Comparison of ENCODE assay signal across 1 cellular context in genomic region chr17:35146214-35146833, GRCh38.
TF ChIP-seq lines count a peak whose summit lies in the region.

No MANE protein-coding gene starts in this region.

TF ChIP-seq in H1, 55 proteins besides CTCF, POLR2A, EP300 and RAD21:
- no peak for TF ChIP-seq KDM4A (IDR thresholded peaks at IDR 0.05; ENCODE audit: low read depth, low read length, severe bottlenecking)
- no peak for TF ChIP-seq ATF3 (IDR thresholded peaks at IDR 0.05; ENCODE audit: insufficient read depth, low read depth, low read length)
- TF ChIP-seq GABPA (IDR thresholded peaks at IDR 0.05; ENCODE audit: borderline replicate concordance, insufficient read depth, low read length), result no peak
- TF ChIP-seq HDAC6 (IDR thresholded peaks at IDR 0.05; ENCODE audit: low read depth, low read length), result no peak
- no peak for TF ChIP-seq NRF1 (IDR thresholded peaks at IDR 0.05; ENCODE audit: low read depth, low read length)
- no peak for TF ChIP-seq BRCA1 (IDR thresholded peaks at IDR 0.05; ENCODE audit: low read depth, low read length)
- no peak for TF ChIP-seq RXRA (IDR thresholded peaks at IDR 0.05; ENCODE audit: insufficient read depth, low read depth, low read length)
- no peak for TF ChIP-seq TCF12 (IDR thresholded peaks at IDR 0.05; ENCODE audit: low read depth, low read length)
- TF ChIP-seq CHD1 (IDR thresholded peaks at IDR 0.05; ENCODE audit: low read depth, low read length), result no peak
- TF ChIP-seq POU5F1 (IDR thresholded peaks at IDR 0.05; ENCODE audit: low read depth, low read length), result no peak
- TF ChIP-seq FOSL1 (IDR thresholded peaks at IDR 0.05; ENCODE audit: insufficient read depth, low read depth, low read length), result no peak
- no peak for TF ChIP-seq SP2 (IDR thresholded peaks at IDR 0.05; ENCODE audit: low read length)
- TF ChIP-seq SP1 (IDR thresholded peaks at IDR 0.05; ENCODE audit: low read depth, low read length), result no peak
- no peak for TF ChIP-seq SIRT6 (IDR thresholded peaks at IDR 0.05; ENCODE audit: low read length)
- no peak for TF ChIP-seq CBX8 (IDR thresholded peaks at IDR 0.05; ENCODE audit: borderline replicate concordance, low read depth, low read length)
- no peak for TF ChIP-seq KDM1A (IDR thresholded peaks at IDR 0.05; ENCODE audit: borderline replicate concordance, low read length)
- no peak for TF ChIP-seq GTF2F1 (IDR thresholded peaks at IDR 0.05; ENCODE audit: borderline replicate concordance, low read depth, low read length)
- no peak for TF ChIP-seq RFX5 (IDR thresholded peaks at IDR 0.05; ENCODE audit: borderline replicate concordance, low read depth, low read length)
- TF ChIP-seq TEAD4 (IDR thresholded peaks at IDR 0.05; ENCODE audit: low read depth, low read length), result no peak
